Comparison of ENCODE assay signal across 8 cellular contexts in the genomic region with DNA sequence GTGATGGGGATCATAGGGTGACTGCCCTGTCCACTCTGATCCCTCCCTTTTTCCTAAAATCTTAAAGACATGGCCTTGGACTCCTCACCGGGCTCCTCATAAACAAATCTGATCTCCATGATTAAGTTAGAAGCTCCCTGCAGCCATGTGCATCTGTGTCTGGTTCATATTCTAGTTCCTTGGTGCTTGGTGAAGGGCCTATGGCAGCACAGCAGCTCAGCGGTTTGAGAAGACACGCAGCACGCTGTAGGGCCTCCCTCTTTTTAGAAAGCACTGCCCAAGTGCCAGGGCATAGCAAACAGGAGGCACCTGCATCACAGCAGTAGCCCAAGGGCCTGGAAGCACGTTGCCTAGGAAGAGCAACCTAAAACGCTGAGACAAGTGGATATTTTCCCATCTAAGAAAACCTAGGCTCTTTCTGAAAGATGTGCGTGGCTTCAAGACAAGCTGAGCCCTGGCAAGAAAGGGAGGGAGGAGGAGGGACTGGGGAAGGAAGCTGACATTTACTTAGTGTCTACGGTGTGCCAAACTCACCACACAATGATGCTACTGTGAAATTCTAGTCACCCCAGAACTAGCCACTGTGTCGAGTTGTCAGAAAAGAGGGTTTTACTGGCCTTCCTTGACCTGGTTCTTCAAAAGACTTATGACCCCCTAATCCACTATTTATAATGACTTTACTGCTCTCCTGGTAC. TPM values are rescaled to one million over a fixed set of nuclear protein-coding genes. Genes with fewer than 3 reads are reported as not detected.
DNase-seq lines count a peak whose midpoint lies in the region; ATAC-seq and TF ChIP-seq lines count a peak whose summit lies in the region.

No MANE protein-coding gene starts in this region.

- peak overlapping the region in 6 of 10 donors; percentile 7 to 52 (median 18) for H3K4me3 Mint-ChIP-seq in naive thymus-derived CD8-positive, alpha-beta T cell

- TF ChIP-seq CTCF in Peyer's patch (IDR thresholded peaks at IDR 0.05) (no peak), prostate gland (IDR thresholded peaks at IDR 0.05) (no peak)

- peak; percentile 14 for ATAC-seq in GM19468 (IDR thresholded peaks at IDR 0.05; ENCODE audit: extremely low read depth, unreplicated experiment)
- ATAC-seq in naive thymus-derived CD8-positive, alpha-beta T cell = peak in 1 of 2 donors; percentile 57
- no peak for ATAC-seq in HG03565 (IDR thresholded peaks at IDR 0.05; ENCODE audit: unreplicated experiment)

- POLR2A ChIA-PET in naive thymus-derived CD8-positive, alpha-beta T cell (lab: Charles Lee) = interaction anchor here (0.5 to 1.9 kb wide), 8 partner anchors 9 to 242 kb away, joined by 3 to 8 read pairs (median 4); partner anchors contain the start of genes CLK3, FAM219B and SCAMP2
- POLR2A ChIA-PET in HEK293T (lab: Yijun Ruan, JAX) = interaction anchor here (0.7 to 0.9 kb wide), 2 partner anchors 12 to 31 kb away, joined by 3 read pairs; partner anchors contain the start of gene MPI

- TF ChIP-seq POLR2A in Peyer's patch (IDR thresholded peaks at IDR 0.05) (no peak), prostate gland (IDR thresholded peaks at IDR 0.05) (no peak)

- peaks cover 20 to 52% (median 44%) of the 10 kb centered on the region in 4 donors for H3K4me1 Mint-ChIP-seq in naive thymus-derived CD8-positive, alpha-beta T cell

- H3K9me3 ChIP-seq in Peyer's patch (no peaks in the 10 kb centered on the region), prostate gland (no peaks in the 10 kb centered on the region)

- WGBS in prostate gland = 36% methylated on average over 9 of the region's 9 CpGs

- intact Hi-C loops in prostate gland (cut with DNase I) = no loop called here

- peak; percentile 50 for DNase-seq in G401 (ENCODE audit: low spot score)
- no peak for DNase-seq in Peyer's patch
- DNase-seq in naive thymus-derived CD8-positive, alpha-beta T cell = no peak
- DNase-seq in HEK293T (ENCODE audit: extremely low spot score) = no peak
- DNase-seq in stimulated activated CD4-positive, alpha-beta T cell treated with anti-CD3 and anti-CD28 coated beads, Interleukin-1b, Interleukin-23, amount 100 ng/mL, for 48 hours = no peak
- no peak for DNase-seq in prostate gland (ENCODE audit: low spot score)

- H3K27me3 Mint-ChIP-seq in naive thymus-derived CD8-positive, alpha-beta T cell = no peaks in the 10 kb centered on the region

- H3K36me3 ChIP-seq in Peyer's patch = peaks cover 0 to 18% (median 0%) of the 10 kb centered on the region in 3 donors
- peaks cover 0 to 6% of the 10 kb centered on the region in 2 donors for H3K36me3 ChIP-seq in prostate gland

- H3K4me1 ChIP-seq in Peyer's patch = peaks cover 14 to 47% (median 23%) of the 10 kb centered on the region in 4 donors
- peaks cover 8% of the 10 kb centered on the region for H3K4me1 ChIP-seq in prostate gland (replicated peaks)

- no peaks in the 10 kb centered on the region for H3K9me3 Mint-ChIP-seq in naive thymus-derived CD8-positive, alpha-beta T cell

- H3K27ac ChIP-seq in Peyer's patch (peak overlapping the region; percentile 4 to 77 (median 51)), prostate gland (no peak overlapping the region)

- H3K36me3 Mint-ChIP-seq in naive thymus-derived CD8-positive, alpha-beta T cell = peaks cover 0 to 24% (median 0%) of the 10 kb centered on the region in 3 donors

- peak overlapping the region; percentile 43 to 89 (median 72) for H3K27ac Mint-ChIP-seq in naive thymus-derived CD8-positive, alpha-beta T cell

- H3K4me3 ChIP-seq in Peyer's patch (no peak overlapping the region), prostate gland (no peak overlapping the region)

- in situ Hi-C loops in G401 (cut with HindIII; ENCODE audit: low sequenced_read_pairs) = no loop called here

- CTCF ChIA-PET in HEK293T (lab: Yijun Ruan, JAX) = interaction anchor here (0.6 to 0.7 kb wide), 2 partner anchors 38 to 92 kb away, joined by 3 read pairs; no protein-coding TSS in a partner anchor

- H3K27me3 ChIP-seq in Peyer's patch (no peaks in the 10 kb centered on the region), prostate gland (replicated peaks; ENCODE audit: insufficient read depth) (no peaks in the 10 kb centered on the region)

TF ChIP-seq in HEK293T, 16 proteins besides CTCF, POLR2A, EP300 and RAD21:
- TF ChIP-seq SP1 (IDR thresholded peaks at IDR 0.05) (no peak), ZNF384 (IDR thresholded peaks at IDR 0.05) (no peak), HDGF (IDR thresholded peaks at IDR 0.05; ENCODE audit: borderline replicate concordance) (no peak), L3MBTL2 (conservative IDR thresholded peaks at IDR 0.05) (no peak), LEF1 (IDR thresholded peaks at IDR 0.05; ENCODE audit: borderline replicate concordance) (no peak), FOXK2 (IDR thresholded peaks at IDR 0.05) (no peak), ELF4 (IDR thresholded peaks at IDR 0.05) (no peak)
- TF ChIP-seq, protein P1, sequence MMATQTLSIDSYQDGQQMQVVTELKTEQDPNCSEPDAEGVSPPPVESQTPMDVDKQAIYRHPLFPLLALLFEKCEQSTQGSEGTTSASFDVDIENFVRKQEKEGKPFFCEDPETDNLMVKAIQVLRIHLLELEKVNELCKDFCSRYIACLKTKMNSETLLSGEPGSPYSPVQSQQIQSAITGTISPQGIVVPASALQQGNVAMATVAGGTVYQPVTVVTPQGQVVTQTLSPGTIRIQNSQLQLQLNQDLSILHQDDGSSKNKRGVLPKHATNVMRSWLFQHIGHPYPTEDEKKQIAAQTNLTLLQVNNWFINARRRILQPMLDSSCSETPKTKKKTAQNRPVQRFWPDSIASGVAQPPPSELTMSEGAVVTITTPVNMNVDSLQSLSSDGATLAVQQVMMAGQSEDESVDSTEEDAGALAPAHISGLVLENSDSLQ (IDR thresholded peaks at IDR 0.05) = no peak

RNA-seq across cellular contexts. Expression of gene ULK3, which starts 14.9 kb away (rescaled TPM):
- total RNA-seq in G401 (2014; rRNA removed; shearing (Covaris generic)) = 32.1 and 40.9 TPM in 2 replicates
- total RNA-seq in Peyer's patch = 100 to 1,000 TPM; 194 to 508 (median 288) TPM
- 10 to 100 TPM; 82.8 to 83.6 TPM for total RNA-seq in naive thymus-derived CD8-positive, alpha-beta T cell
- 10 to 100 TPM; 16.3 to 32.2 (median 16.6) TPM for polyA plus RNA-seq in naive thymus-derived CD8-positive, alpha-beta T cell
- 10 to 100 TPM; 44.6 to 98.5 TPM for total RNA-seq in prostate gland

RNA-seq across cellular contexts. Expression of gene SCAMP2, which starts 15.3 kb away (rescaled TPM):
- 7.6 and 13.2 TPM in 2 replicates for total RNA-seq in G401 (2014; rRNA removed; shearing (Covaris generic))
- total RNA-seq in Peyer's patch (100 to 1,000 TPM in 3 of 4 donors, 10 to 100 TPM in 1; 60.2 to 206 (median 151) TPM), prostate gland (100 to 1,000 TPM; 101 to 103 TPM)
- 100 to 1,000 TPM; 113 to 117 TPM for total RNA-seq in naive thymus-derived CD8-positive, alpha-beta T cell
- 100 to 1,000 TPM; 109 to 121 (median 119) TPM for polyA plus RNA-seq in naive thymus-derived CD8-positive, alpha-beta T cell

RNA-seq across cellular contexts. Expression of gene CPLX3, which starts 31.4 kb away (rescaled TPM):
- not detected in 2 replicates for total RNA-seq in G401 (2014; rRNA removed; shearing (Covaris generic))
- total RNA-seq in Peyer's patch (not detected), prostate gland (10 to 100 TPM; 40.5 to 59.8 TPM)
- total RNA-seq in naive thymus-derived CD8-positive, alpha-beta T cell = under 1 TPM; 0.39 to 0.44 TPM
- not detected for polyA plus RNA-seq in naive thymus-derived CD8-positive, alpha-beta T cell

RNA-seq across cellular contexts. Expression of gene MPI, which starts 32.0 kb away (rescaled TPM):
- total RNA-seq in G401 (2014; rRNA removed; shearing (Covaris generic)) = 81.8 and 85.8 TPM in 2 replicates
- total RNA-seq in Peyer's patch = 100 to 1,000 TPM in 3 of 4 donors, 10 to 100 TPM in 1; 52.0 to 221 (median 174) TPM
- 10 to 100 TPM; 74.3 to 77.4 TPM for total RNA-seq in naive thymus-derived CD8-positive, alpha-beta T cell
- 10 to 100 TPM; 80.5 to 85.6 (median 85.3) TPM for polyA plus RNA-seq in naive thymus-derived CD8-positive, alpha-beta T cell
- 10 to 100 TPM; 48.5 to 91.4 TPM for total RNA-seq in prostate gland

RNA-seq across cellular contexts. Expression of gene LMAN1L, which starts 45.2 kb away (rescaled TPM):
- total RNA-seq in G401 (2014; rRNA removed; shearing (Covaris generic)) = not detected in 2 replicates
- total RNA-seq in Peyer's patch = not detected
- under 1 TPM; 0.57 to 0.80 TPM for total RNA-seq in naive thymus-derived CD8-positive, alpha-beta T cell
- not detected for polyA plus RNA-seq in naive thymus-derived CD8-positive, alpha-beta T cell
- 100 to 1,000 TPM; 219 to 229 TPM for total RNA-seq in prostate gland

Comparison
In these comparisons a context has a peak if more than half of its experiments do, and no peak if none do; other contexts are left out.
1. H3K27ac ChIP-seq: peak in Peyer's patch (4 of 4); none in prostate gland (0 of 2).
2. RNA of gene CPLX3, which starts 31.4 kb away (total RNA-seq): 40.5 to 59.8 TPM in prostate gland; 0.39 to 0.44 TPM in naive thymus-derived CD8-positive, alpha-beta T cell, not detected in G401 and not detected in Peyer's patch; every median in the first group is over 10 times any median in the second.